Comparison of ENCODE assay signal across 17 cellular contexts in genomic region chr2:7473135-7473771, GRCh38.
"Had no signal": no experiment of that assay in that cellular context is flagged by ENCODE, and none has a peak within 500 bp of the region (broad histone marks: within the 10 kb centered on the region; RNA-seq: fewer than 3 reads in every experiment).

No MANE protein-coding gene starts in this region.

- H3K27ac Mint-ChIP-seq: activated CD4-positive, alpha-beta T cell treated with anti-CD3 and anti-CD28 coated beads, Interleukin-2, amount 10 ng/mL, durations not matched to agents 7 days and 5 days; stimulated activated memory B cell treated with anti-CD40 and anti-IgM and Interleukin-4, amounts not matched to agents 10 μg/mL and 1 μg/mL and 100 μg/mL, for 72 hours; WTC11 had no signal

- H3K4me2 ChIP-seq: hepatocyte, SK-N-SH had no signal

- H3K79me2 ChIP-seq: hepatocyte had no signal

- H3K4me3 ChIP-seq: esophagus squamous epithelium, hepatocyte, lung, ovary, transverse colon, vagina had no signal

- ATAC-seq: stimulated activated memory B cell treated with anti-CD40 and anti-IgM and Interleukin-4, amounts not matched to agents 10 μg/mL and 1 μg/mL and 100 μg/mL, for 72 hours; WTC11 had no signal

- H2AFZ ChIP-seq: hepatocyte had no signal

- H3K27ac ChIP-seq: esophagus squamous epithelium, hepatocyte, ovary, transverse colon, vagina had no signal

- H3K36me3 ChIP-seq: esophagus squamous epithelium, ovary, transverse colon, vagina had no signal

- H3K27me3 Mint-ChIP-seq: activated CD4-positive, alpha-beta T cell treated with anti-CD3 and anti-CD28 coated beads, Interleukin-2, amount 10 ng/mL, durations not matched to agents 7 days and 5 days had no signal

- H3K27me3 ChIP-seq: esophagus squamous epithelium, hepatocyte, ovary, transverse colon, vagina had no signal

- H3K4me1 ChIP-seq: esophagus squamous epithelium, transverse colon, vagina had no signal

- H3K9me3 ChIP-seq: esophagus squamous epithelium, ovary, SK-N-SH, transverse colon, vagina had no signal

- H3K36me3 Mint-ChIP-seq: activated naive CD4-positive, alpha-beta T cell treated with anti-CD3 and anti-CD28 coated beads, Interleukin-2, amount 50 U/mL, for 72 hours; stimulated activated memory B cell treated with anti-CD40 and anti-IgM and Interleukin-4, amounts not matched to agents 10 μg/mL and 1 μg/mL and 100 μg/mL, for 72 hours; WTC11 had no signal

- DNase-seq: activated CD4-positive, alpha-beta T cell treated with anti-CD3 and anti-CD28 coated beads, Interleukin-2, amount 10 ng/mL, durations not matched to agents 7 days and 5 days; anterior cingulate cortex; cortex of kidney; effector CD8-positive, alpha-beta T cell; esophagus squamous epithelium; islet precursor cell; ovary; SK-N-SH; stimulated activated CD4-positive, alpha-beta T cell treated with anti-CD3 and anti-CD28 coated beads, Interleukin-12 subunit alpha, Interleukin-12 subunit beta, amount 100 ng/mL, for 4 hours; stimulated activated CD4-positive, alpha-beta T cell treated with anti-CD3 and anti-CD28 coated beads, Interleukin-2, amount 100 ng/mL, for 24 hours; transverse colon had no signal

- H3K4me1 Mint-ChIP-seq: stimulated activated memory B cell treated with anti-CD40 and anti-IgM and Interleukin-4, amounts not matched to agents 10 μg/mL and 1 μg/mL and 100 μg/mL, for 72 hours had no signal

- H3K4me3 Mint-ChIP-seq: activated CD4-positive, alpha-beta T cell treated with anti-CD3 and anti-CD28 coated beads, Interleukin-2, amount 10 ng/mL, durations not matched to agents 7 days and 5 days; stimulated activated memory B cell treated with anti-CD40 and anti-IgM and Interleukin-4, amounts not matched to agents 10 μg/mL and 1 μg/mL and 100 μg/mL, for 72 hours; WTC11 had no signal

- H3K9ac ChIP-seq: SK-N-SH had no signal

- H3K9me3 Mint-ChIP-seq: activated naive CD4-positive, alpha-beta T cell treated with anti-CD3 and anti-CD28 coated beads, Interleukin-2, amount 50 U/mL, for 72 hours; stimulated activated memory B cell treated with anti-CD40 and anti-IgM and Interleukin-4, amounts not matched to agents 10 μg/mL and 1 μg/mL and 100 μg/mL, for 72 hours had no signal
